Comparison of ENCODE assay signal across 26 cellular contexts in the genomic region with DNA sequence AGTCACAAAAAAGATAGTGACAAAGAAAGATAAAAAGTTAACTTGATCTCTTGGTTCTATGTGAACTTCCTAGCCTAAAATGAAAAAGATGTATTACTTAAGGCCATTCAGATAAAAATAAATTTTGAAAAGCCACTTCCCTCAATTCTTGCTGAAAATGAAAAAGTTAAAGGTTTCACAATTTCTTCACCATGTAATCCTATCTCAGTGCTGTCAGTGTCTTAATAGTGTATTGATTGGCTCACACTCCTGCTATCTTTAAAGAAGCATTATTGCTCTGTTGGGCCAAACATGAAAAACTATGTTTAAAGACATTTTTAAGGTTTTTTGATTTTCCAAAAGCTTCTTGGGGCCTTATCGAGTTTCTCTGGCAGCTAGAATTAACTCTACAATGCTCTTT. TPM values are rescaled to one million over a fixed set of nuclear protein-coding genes. Genes with fewer than 3 reads are reported as not detected.
"Had no signal": no experiment of that assay in that cellular context is flagged by ENCODE, and none has a peak within 500 bp of the region (broad histone marks: within the 10 kb centered on the region; RNA-seq: fewer than 3 reads in every experiment).

No MANE protein-coding gene starts in this region.

- ATAC-seq: K562, SK-N-SH treated with all-trans-retinoic acid at 6 μM for 48 hours had no signal

- H3K4me1 ChIP-seq: SJCRH30 had no signal

- H3K9me3 ChIP-seq: SJCRH30 had no signal

- H3K27ac ChIP-seq: KMS-11, SJCRH30 had no signal

- H3K36me3 ChIP-seq: SJCRH30 had no signal

- H3K4me3 ChIP-seq: K562, SJCRH30 had no signal

- DNase-seq: Kasumi-1; MM.1S; NCI-H1048; NCI-H1105; NCI-H1417 treated with DMSO at 0.1 percent for 48 hours; NCI-H146; NCI-H1694 treated with DMSO at 0.1 percent for 48 hours; NCI-H1930; NCI-H2081; NCI-H2107; NCI-H2227 treated with DMSO at 0.1 percent for 48 hours; NCI-H446; NCI-H510A; NCI-H524 treated with DMSO at 0.1 percent for 48 hours; NCI-H69; NCI-H774; NK-92 treated with Interleukin-12 subunit alpha and Interleukin-12 subunit beta, amount 100 ng/mL, for 24 hours; Right ventricle myocardium superior; RPMI8226; SJCRH30 had no signal

RNA-seq across cellular contexts. Expression of gene EGFLAM, which starts 18.1 kb away (rescaled TPM):
- total RNA-seq: HT1080, M059J had no signal
- polyA plus RNA-seq: IgD-negative memory B cell had no signal
